Comparison of ENCODE assay signal across 1 cellular context in the genomic region with DNA sequence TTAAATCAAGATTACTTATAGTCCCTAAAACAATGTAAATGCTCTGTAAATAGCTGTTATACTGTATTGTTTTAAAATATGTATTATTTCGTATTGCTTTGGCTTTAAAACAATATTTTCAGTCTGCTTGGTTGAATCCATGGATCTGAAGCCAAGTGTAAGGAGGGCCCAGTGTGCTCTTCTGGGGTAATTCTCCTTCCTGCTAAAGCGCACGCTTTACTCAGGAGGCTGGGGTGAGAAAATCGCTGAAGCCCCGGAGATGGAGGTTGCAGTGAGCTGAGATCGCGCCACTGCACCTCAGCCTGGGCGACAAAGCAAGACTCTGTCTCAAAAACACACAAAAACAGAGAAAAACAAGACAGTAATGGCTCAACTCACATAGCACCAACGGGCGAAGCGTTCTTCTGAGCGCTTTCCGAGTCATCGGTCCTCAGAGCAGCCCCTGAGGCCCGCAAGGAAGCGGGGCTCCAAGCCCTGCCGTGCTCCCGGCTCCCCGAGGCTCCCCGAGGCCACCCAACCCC.
TF ChIP-seq lines count a peak whose summit lies in the region.

No MANE protein-coding gene starts in this region.

TF ChIP-seq in HCT116, 20 proteins besides CTCF, POLR2A, EP300 and RAD21 (continued from another document):
- TF ChIP-seq, protein P1, sequence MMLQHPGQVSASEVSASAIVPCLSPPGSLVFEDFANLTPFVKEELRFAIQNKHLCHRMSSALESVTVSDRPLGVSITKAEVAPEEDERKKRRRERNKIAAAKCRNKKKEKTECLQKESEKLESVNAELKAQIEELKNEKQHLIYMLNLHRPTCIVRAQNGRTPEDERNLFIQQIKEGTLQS (IDR thresholded peaks at IDR 0.05) = no peak
- TF ChIP-seq EGR1 (IDR thresholded peaks at IDR 0.05; ENCODE audit: low read depth) = no peak
- TF ChIP-seq, protein P2, sequence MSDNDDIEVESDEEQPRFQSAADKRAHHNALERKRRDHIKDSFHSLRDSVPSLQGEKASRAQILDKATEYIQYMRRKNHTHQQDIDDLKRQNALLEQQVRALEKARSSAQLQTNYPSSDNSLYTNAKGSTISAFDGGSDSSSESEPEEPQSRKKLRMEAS (IDR thresholded peaks at IDR 0.05) = no peak
- TF ChIP-seq, protein P3, sequence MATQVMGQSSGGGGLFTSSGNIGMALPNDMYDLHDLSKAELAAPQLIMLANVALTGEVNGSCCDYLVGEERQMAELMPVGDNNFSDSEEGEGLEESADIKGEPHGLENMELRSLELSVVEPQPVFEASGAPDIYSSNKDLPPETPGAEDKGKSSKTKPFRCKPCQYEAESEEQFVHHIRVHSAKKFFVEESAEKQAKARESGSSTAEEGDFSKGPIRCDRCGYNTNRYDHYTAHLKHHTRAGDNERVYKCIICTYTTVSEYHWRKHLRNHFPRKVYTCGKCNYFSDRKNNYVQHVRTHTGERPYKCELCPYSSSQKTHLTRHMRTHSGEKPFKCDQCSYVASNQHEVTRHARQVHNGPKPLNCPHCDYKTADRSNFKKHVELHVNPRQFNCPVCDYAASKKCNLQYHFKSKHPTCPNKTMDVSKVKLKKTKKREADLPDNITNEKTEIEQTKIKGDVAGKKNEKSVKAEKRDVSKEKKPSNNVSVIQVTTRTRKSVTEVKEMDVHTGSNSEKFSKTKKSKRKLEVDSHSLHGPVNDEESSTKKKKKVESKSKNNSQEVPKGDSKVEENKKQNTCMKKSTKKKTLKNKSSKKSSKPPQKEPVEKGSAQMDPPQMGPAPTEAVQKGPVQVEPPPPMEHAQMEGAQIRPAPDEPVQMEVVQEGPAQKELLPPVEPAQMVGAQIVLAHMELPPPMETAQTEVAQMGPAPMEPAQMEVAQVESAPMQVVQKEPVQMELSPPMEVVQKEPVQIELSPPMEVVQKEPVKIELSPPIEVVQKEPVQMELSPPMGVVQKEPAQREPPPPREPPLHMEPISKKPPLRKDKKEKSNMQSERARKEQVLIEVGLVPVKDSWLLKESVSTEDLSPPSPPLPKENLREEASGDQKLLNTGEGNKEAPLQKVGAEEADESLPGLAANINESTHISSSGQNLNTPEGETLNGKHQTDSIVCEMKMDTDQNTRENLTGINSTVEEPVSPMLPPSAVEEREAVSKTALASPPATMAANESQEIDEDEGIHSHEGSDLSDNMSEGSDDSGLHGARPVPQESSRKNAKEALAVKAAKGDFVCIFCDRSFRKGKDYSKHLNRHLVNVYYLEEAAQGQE (IDR thresholded peaks at IDR 0.05; ENCODE audit: low read depth) = no peak
- no peak for TF ChIP-seq ELF1 (IDR thresholded peaks at IDR 0.05; ENCODE audit: borderline replicate concordance, low read depth)
- no peak; the same call in 1 of the 2 replicates for TF ChIP-seq POLR2AphosphoS5 (IDR thresholded peaks at IDR 0.05; ENCODE audit: low read depth, low read length)
- no peak for TF ChIP-seq FOSL1 (IDR thresholded peaks at IDR 0.05; ENCODE audit: low read depth)
